ENCODE assay signal across 2 cellular contexts in genomic region chr1:223419115-223419514, GRCh38.
TF ChIP-seq lines count a peak whose summit lies in the region.

No MANE protein-coding gene starts in this region.

TF ChIP-seq in GM23338, 12 proteins besides CTCF, POLR2A, EP300 and RAD21 (continued from another document):
- TF ChIP-seq REST (IDR thresholded peaks at IDR 0.05; ENCODE audit: unreplicated experiment) (no peak), ZNF462 (CRISPR knock-in tag; IDR thresholded peaks at IDR 0.05) (no peak), NANOG (IDR thresholded peaks at IDR 0.05; ENCODE audit: borderline replicate concordance) (no peak), ETS1 (IDR thresholded peaks at IDR 0.05) (no peak), EZH2 (IDR thresholded peaks at IDR 0.05; ENCODE audit: low read depth, unreplicated experiment) (no peak), ZNF331 (CRISPR knock-in tag; IDR thresholded peaks at IDR 0.05; ENCODE audit: low read depth) (no peak), POLR2AphosphoS5 (IDR thresholded peaks at IDR 0.05; ENCODE audit: low read depth) (no peak), JUNB (IDR thresholded peaks at IDR 0.05; ENCODE audit: unreplicated experiment) (no peak), CREB1 (CRISPR knock-in tag; IDR thresholded peaks at IDR 0.05; ENCODE audit: low read depth) (no peak), STAT1 (IDR thresholded peaks at IDR 0.05; ENCODE audit: unreplicated experiment) (no peak)
TF ChIP-seq in GM23338: peak in this region for 0.

TF ChIP-seq in WTC11, 78 proteins besides CTCF, POLR2A, EP300 and RAD21 (continued from another document):
- TF ChIP-seq USF1 (CRISPR knock-in tag; IDR thresholded peaks at IDR 0.05): no peak
- TF ChIP-seq ZNF317 (CRISPR knock-in tag; IDR thresholded peaks at IDR 0.05; ENCODE audit: borderline replicate concordance, low read depth): no peak
- no peak for TF ChIP-seq PRDM15 (CRISPR knock-in tag; IDR thresholded peaks at IDR 0.05)
- no peak for TF ChIP-seq E2F1 (CRISPR knock-in tag; IDR thresholded peaks at IDR 0.05)
- TF ChIP-seq ZNF121 (CRISPR knock-in tag; IDR thresholded peaks at IDR 0.05): no peak
